14 cellular contexts compared by ENCODE assay signal in the genomic region with DNA sequence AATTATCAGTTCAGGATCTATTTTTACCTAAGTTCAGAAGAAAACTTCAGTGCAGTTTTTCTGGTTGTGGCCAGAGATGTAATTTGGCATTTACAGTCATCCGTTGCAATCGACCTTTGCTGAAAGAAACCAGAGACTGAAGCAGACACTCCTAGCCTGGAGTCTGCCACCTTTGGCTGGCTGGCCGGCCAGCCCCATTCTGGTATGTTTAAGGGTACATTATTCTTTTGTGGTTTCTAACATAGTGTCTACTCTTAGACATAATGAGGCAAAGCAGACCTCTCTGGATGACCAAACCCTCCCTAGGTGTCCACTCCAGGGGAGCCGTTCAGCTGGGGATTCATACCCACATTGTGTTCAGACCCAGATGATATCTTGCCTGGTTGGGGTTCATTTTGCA.
"Had no signal": no experiment of that assay in that cellular context is flagged by ENCODE, and none has a peak within 500 bp of the region (broad histone marks: within the 10 kb centered on the region; RNA-seq: fewer than 3 reads in every experiment).

No MANE protein-coding gene starts in this region.

- H3K79me2 ChIP-seq: parathyroid adenoma had no signal

- DNase-seq: effector memory CD4-positive, alpha-beta T cell; gastrocnemius medialis; left ventricle myocardium inferior; mesenchymal stem cell; naive thymus-derived CD4-positive, alpha-beta T cell; nephron progenitor cell; stimulated activated CD4-positive, alpha-beta T cell treated with anti-CD3 and anti-CD28 coated beads, Interleukin-2, amount 100 ng/mL, for 24 hours; stimulated activated CD4-positive, alpha-beta T cell treated with anti-CD3 and anti-CD28 coated beads, Interleukin-4, amount 100 ng/mL, for 4 hours; stimulated activated naive CD4-positive, alpha-beta T cell treated with Interleukin-2 at 50 U/mL for 16 hours had no signal

- H3K9ac ChIP-seq: parathyroid adenoma had no signal

- H3K9me3 ChIP-seq: gastrocnemius medialis, left ventricle myocardium inferior, prostate gland had no signal

- ATAC-seq: esophagus mucosa; gastrocnemius medialis; naive thymus-derived CD4-positive, alpha-beta T cell; sciatic nerve had no signal

- H3K4me1 ChIP-seq: parathyroid adenoma, prostate gland had no signal

- H3K4me3 ChIP-seq: gastrocnemius medialis, left ventricle myocardium inferior, lung, prostate gland had no signal

- H3K27ac ChIP-seq: gastrocnemius medialis, left ventricle myocardium inferior, parathyroid adenoma, prostate gland had no signal

- H3K36me3 ChIP-seq: prostate gland had no signal

- H3K27me3 ChIP-seq: gastrocnemius medialis had no signal
